In genomic region chr18:44807766-44808165, GRCh38 we compare ENCODE assay signal across 19 cellular contexts.
A peak's percentile ranks its signal among the peaks of the same experiment; 100 is the strongest.
DNase-seq lines count a peak whose midpoint lies in the region; ATAC-seq, FAIRE-seq and TF ChIP-seq lines count a peak whose summit lies in the region.
"Had no signal": no experiment of that assay in that cellular context is flagged by ENCODE, and none has a peak within 500 bp of the region (broad histone marks: within the 10 kb centered on the region; RNA-seq: fewer than 3 reads in every experiment).

No MANE protein-coding gene starts in this region.

- CTCF ChIA-PET in A549 (lab: Yijun Ruan, JAX): no interaction called here

- TF ChIP-seq CTCF in A549 (IDR thresholded peaks at IDR 0.05) (no peak), colonic mucosa (IDR thresholded peaks at IDR 0.05) (no peak), sigmoid colon (IDR thresholded peaks at IDR 0.05) (no peak)

- no peak overlapping the region for H3K27ac Mint-ChIP-seq in memory B cell
- H3K27ac Mint-ChIP-seq: H9, IgD-negative memory B cell had no signal

- H3K9me3 Mint-ChIP-seq in memory B cell: no peaks in the 10 kb centered on the region
- H3K9me3 Mint-ChIP-seq: H9, IgD-negative memory B cell had no signal

- no peak for TF ChIP-seq RAD21 in A549 (conservative IDR thresholded peaks at IDR 0.05 in 1 of 2, IDR thresholded peaks at IDR 0.05 in 1 of 2)

- H3K4me3 ChIP-seq in A549 (no peak overlapping the region), colonic mucosa (no peak overlapping the region), sigmoid colon (no peak overlapping the region)
- H3K4me3 ChIP-seq in effector memory CD4-positive, alpha-beta T cell (ENCODE audit: insufficient read depth, low read depth, low read length, poor library complexity, severe bottlenecking): no peak overlapping the region

- peak overlapping the region; percentile 55 for H3K4me2 ChIP-seq in A549

- peaks cover 6% of the 10 kb centered on the region; the same call in 1 of the 3 replicates for H3K4me1 ChIP-seq in A549
- H3K4me1 ChIP-seq in colonic mucosa: peaks cover 10% of the 10 kb centered on the region
- peaks cover 3 to 73% (median 67%) of the 10 kb centered on the region in 4 donors for H3K4me1 ChIP-seq in sigmoid colon
- no peaks in the 10 kb centered on the region for H3K4me1 ChIP-seq in effector memory CD4-positive, alpha-beta T cell (ENCODE audit: control insufficient read depth, insufficient read depth, low read length, poor library complexity, severe bottlenecking)

- DNase-seq in A549 (ENCODE audit: low read depth in 1 of 2, low spot score in 1 of 2) (peak in 1 of 2 experiments; percentile 7), colonic mucosa (peak; percentile 30), memory B cell (ENCODE audit: low spot score in 2 of 2) (no peak), sigmoid colon (no peak), H54 (ENCODE audit: insufficient read length, low spot score) (no peak), NCI-H446 (lab: John Stamatoyannopoulos, UW) (no peak)
- no peak for DNase-seq in effector memory CD4-positive, alpha-beta T cell
- DNase-seq: AML-193, DMS79 treated with DMSO at 0.1 percent for 48 hours, H9, NCI-H1417, NCI-H1930, NCI-H2171 treated with DMSO at 0.1 percent for 48 hours, NCI-H510A treated with DMSO at 0.1 percent for 48 hours, SHP77 treated with DMSO at 0.1 percent for 48 hours had no signal

- no peak overlapping the region for H3K27ac ChIP-seq in A549
- no peak overlapping the region for H3K27ac ChIP-seq in colonic mucosa
- H3K27ac ChIP-seq in sigmoid colon: peak overlapping the region in 3 of 4 donors; percentile 88 to 90 (median 89)
- H3K27ac ChIP-seq in effector memory CD4-positive, alpha-beta T cell (ENCODE audit: insufficient read depth, low read length, poor library complexity, severe bottlenecking): no peak overlapping the region

- H3K9me3 ChIP-seq in A549: no peaks in the 10 kb centered on the region
- H3K9me3 ChIP-seq in colonic mucosa: no peaks in the 10 kb centered on the region
- no peaks in the 10 kb centered on the region for H3K9me3 ChIP-seq in sigmoid colon
- no peaks in the 10 kb centered on the region for H3K9me3 ChIP-seq in effector memory CD4-positive, alpha-beta T cell (ENCODE audit: control insufficient read depth, low read length)

- intact Hi-C loops in colonic mucosa (cut with DNase I) (no loop called here), sigmoid colon (cut with DNase I) (loop anchor here (10.0 kb wide), 2 partner anchors 313 to 407 kb away; no protein-coding TSS in a partner anchor)

- H3K36me3 ChIP-seq in colonic mucosa (no peaks in the 10 kb centered on the region), sigmoid colon (no peaks in the 10 kb centered on the region)
- no peaks in the 10 kb centered on the region for H3K36me3 ChIP-seq in effector memory CD4-positive, alpha-beta T cell (ENCODE audit: control insufficient read depth, insufficient read depth, low read length)

- peaks cover 49% of the 10 kb centered on the region for H3K4me1 Mint-ChIP-seq in memory B cell

- 31% methylated on average over 2 of the region's 2 CpGs for WGBS in A549 (ENCODE audit: missing lambda C conversion rate)
- WGBS in sigmoid colon, 2 donors: 12 to 44% methylated on average over 2 of the region's 2 CpGs

- FAIRE-seq in A549 (lab: Jason Lieb, UNC) (no peak), H54 (lab: Jason Lieb, UNC) (no peak)
- FAIRE-seq: G401.6, GM12892 had no signal

- peaks cover 35% of the 10 kb centered on the region for H3K36me3 Mint-ChIP-seq in memory B cell

- TF ChIP-seq EP300 in A549 (IDR thresholded peaks at IDR 0.05) (no peak), sigmoid colon (IDR thresholded peaks at IDR 0.05) (no peak)

- POLR2A ChIA-PET in A549 (lab: Yijun Ruan, JAX): no interaction called here

- TF ChIP-seq POLR2A in A549 (IDR thresholded peaks at IDR 0.05; ENCODE audit: low read length): no peak
- no peak for TF ChIP-seq POLR2A in sigmoid colon (IDR thresholded peaks at IDR 0.05)
- TF ChIP-seq POLR2A in H54 (IDR thresholded peaks at IDR 0.05; ENCODE audit: low read depth, low read length): no peak

- H3K9ac ChIP-seq in colonic mucosa (ENCODE audit: low read depth in 2 of 2, low read length in 2 of 2): no peak overlapping the region

- ATAC-seq in A549 (no peak), memory B cell (ENCODE audit: low read depth) (no peak), GM21529 (IDR thresholded peaks at IDR 0.05; ENCODE audit: unreplicated experiment) (no peak)

- no peaks in the 10 kb centered on the region for H3K27me3 ChIP-seq in colonic mucosa
- no peaks in the 10 kb centered on the region for H3K27me3 ChIP-seq in sigmoid colon
- no peaks in the 10 kb centered on the region for H3K27me3 ChIP-seq in effector memory CD4-positive, alpha-beta T cell (replicated peaks; ENCODE audit: control insufficient read depth, insufficient read depth, low read length, poor library complexity, severe bottlenecking)

- H3K27me3 Mint-ChIP-seq in memory B cell: no peaks in the 10 kb centered on the region
- H3K27me3 Mint-ChIP-seq: IgD-negative memory B cell had no signal

- H3K4me3 Mint-ChIP-seq in memory B cell: peak overlapping the region; percentile 22
- H3K4me3 Mint-ChIP-seq: H9 had no signal

TF ChIP-seq in A549, 52 proteins besides CTCF, POLR2A, EP300 and RAD21:
- TF ChIP-seq E2F6 (IDR thresholded peaks at IDR 0.05; ENCODE audit: borderline replicate concordance, low read depth) (no peak), HDAC2 (IDR thresholded peaks at IDR 0.05) (no peak), KDM1A (IDR thresholded peaks at IDR 0.05; ENCODE audit: low read depth) (no peak), ESRRA (IDR thresholded peaks at IDR 0.05; ENCODE audit: borderline replicate concordance, low read length) (no peak), USF2 (IDR thresholded peaks at IDR 0.05) (no peak), CHD2 (IDR thresholded peaks at IDR 0.05; ENCODE audit: low read length, partially characterized antibody) (no peak), ZNF302 (CRISPR knock-in tag; IDR thresholded peaks at IDR 0.05) (no peak), KDM5A (IDR thresholded peaks at IDR 0.05) (no peak), GATA3 (IDR thresholded peaks at IDR 0.05; ENCODE audit: borderline replicate concordance) (no peak)
TF ChIP-seq in A549: peak in this region for 0.

Comparison
In these comparisons a context has a peak if more than half of its experiments do, and no peak if none do; other contexts are left out.
1. H3K27ac ChIP-seq: peak in sigmoid colon (3 of 4); none in A549 (0 of 2), colonic mucosa (single experiment) and effector memory CD4-positive, alpha-beta T cell (single experiment).